In genomic region chr4:57303012-57303751, GRCh38 we compare ENCODE assay signal across 17 cellular contexts.
DNase-seq lines count a peak whose midpoint lies in the region; ATAC-seq and TF ChIP-seq lines count a peak whose summit lies in the region.
"Had no signal": no experiment of that assay in that cellular context is flagged by ENCODE, and none has a peak within 500 bp of the region (broad histone marks: within the 10 kb centered on the region; RNA-seq: fewer than 3 reads in every experiment).

No MANE protein-coding gene starts in this region.

- no peak overlapping the region for H3K4me3 Mint-ChIP-seq in stimulated activated naive B cell treated with anti-CD40 and anti-IgM and Interleukin-4, amounts not matched to agents 10 μg/mL and 1 μg/mL and 100 μg/mL, for 72 hours
- H3K4me3 Mint-ChIP-seq: activated CD4-positive, alpha-beta T cell treated with anti-CD3 and anti-CD28 coated beads, Interleukin-2, amount 10 ng/mL, durations not matched to agents 7 days and 5 days; activated naive CD8-positive, alpha-beta T cell treated with anti-CD3 and anti-CD28 coated beads, Interleukin-2, amount 50 U/mL, for 24 hours; CD14-positive monocyte; nephron progenitor cell had no signal

- no TSS peak for BruUV-seq in mammary epithelial cell (replicated peaks; lab: Mats Ljungman, UMichigan)

- no peaks in the 10 kb centered on the region for H3K4me1 Mint-ChIP-seq in stimulated activated naive B cell treated with anti-CD40 and anti-IgM and Interleukin-4, amounts not matched to agents 10 μg/mL and 1 μg/mL and 100 μg/mL, for 72 hours
- H3K4me1 Mint-ChIP-seq: activated CD4-positive, alpha-beta T cell treated with anti-CD3 and anti-CD28 coated beads, Interleukin-2, amount 10 ng/mL, durations not matched to agents 7 days and 5 days; activated naive CD8-positive, alpha-beta T cell treated with anti-CD3 and anti-CD28 coated beads, Interleukin-2, amount 50 U/mL, for 24 hours; CD14-positive monocyte had no signal

- H3K4me2 ChIP-seq in mammary epithelial cell (ENCODE audit: insufficient read depth, low read depth, low read length) (no peak overlapping the region), Karpas-422 (ENCODE audit: low read depth, low read length, poor library complexity, severe bottlenecking) (no peak overlapping the region)

- peak in 1 of 2 donors; percentile 31 for TF ChIP-seq CTCF in mammary epithelial cell (conservative IDR thresholded peaks at IDR 0.05 in 1 of 2, IDR thresholded peaks at IDR 0.05 in 1 of 2; ENCODE audit: extremely low read depth in 1 of 2, insufficient read depth in 1 of 2, low read depth in 1 of 2, low read length in 2 of 2)
- no peak for TF ChIP-seq CTCF in left lung (IDR thresholded peaks at IDR 0.05)

- H3K4me3 ChIP-seq in mammary epithelial cell (replicated peaks in 1 of 3; ENCODE audit: insufficient read depth in 1 of 3, low read depth in 2 of 3, low read length in 3 of 3) (no peak overlapping the region), left lung (no peak overlapping the region), Karpas-422 (ENCODE audit: low read length) (no peak overlapping the region)
- H3K4me3 ChIP-seq: lower lobe of right lung, upper lobe of left lung had no signal

- dilution Hi-C loops in mammary epithelial cell (cut with HindIII; ENCODE audit: low sequenced_read_pairs): no loop called here

- in situ Hi-C loops in mammary epithelial cell (cut with MboI; ENCODE audit: low sequenced_read_pairs in 2 of 2): no loop called here

- H3K9me2 ChIP-seq in Karpas-422 (replicated peaks; ENCODE audit: insufficient read depth, low read length): no peaks in the 10 kb centered on the region

- H3K36me3 ChIP-seq in mammary epithelial cell (ENCODE audit: insufficient read depth, low read length): no peaks in the 10 kb centered on the region
- H3K36me3 ChIP-seq in left lung: no peaks in the 10 kb centered on the region
- H3K36me3 ChIP-seq in Karpas-422 (ENCODE audit: insufficient read depth, low read length): no peaks in the 10 kb centered on the region
- H3K36me3 ChIP-seq: lower lobe of right lung, upper lobe of left lung had no signal

- H3K27me3 Mint-ChIP-seq in stimulated activated naive B cell treated with anti-CD40 and anti-IgM and Interleukin-4, amounts not matched to agents 10 μg/mL and 1 μg/mL and 100 μg/mL, for 72 hours: peaks cover 5 to 9% of the 10 kb centered on the region in 2 donors
- H3K27me3 Mint-ChIP-seq: activated CD4-positive, alpha-beta T cell treated with anti-CD3 and anti-CD28 coated beads, Interleukin-2, amount 10 ng/mL, durations not matched to agents 7 days and 5 days; activated naive CD8-positive, alpha-beta T cell treated with anti-CD3 and anti-CD28 coated beads, Interleukin-2, amount 50 U/mL, for 24 hours had no signal

- H3K79me2 ChIP-seq in mammary epithelial cell (ENCODE audit: insufficient read depth, low read length) (no peaks in the 10 kb centered on the region), Karpas-422 (ENCODE audit: low read length) (no peaks in the 10 kb centered on the region)

- H3K27ac Mint-ChIP-seq in stimulated activated naive B cell treated with anti-CD40 and anti-IgM and Interleukin-4, amounts not matched to agents 10 μg/mL and 1 μg/mL and 100 μg/mL, for 72 hours: no peak overlapping the region
- H3K27ac Mint-ChIP-seq: activated CD4-positive, alpha-beta T cell treated with anti-CD3 and anti-CD28 coated beads, Interleukin-2, amount 10 ng/mL, durations not matched to agents 7 days and 5 days; activated naive CD8-positive, alpha-beta T cell treated with anti-CD3 and anti-CD28 coated beads, Interleukin-2, amount 50 U/mL, for 24 hours; CD14-positive monocyte; nephron progenitor cell had no signal

- H3K9ac ChIP-seq in mammary epithelial cell (ENCODE audit: insufficient read depth, low read length) (no peak overlapping the region), Karpas-422 (ENCODE audit: low read length) (no peak overlapping the region)

- WGBS in mammary epithelial cell (ENCODE audit: low coverage, missing lambda C conversion rate): 47% methylated on average over 13 of the region's 14 CpGs

- CTCF ChIA-PET in mammary epithelial cell (lab: Charles Lee; ENCODE audit: low non-redundant PET): interaction anchor here (0.6 kb wide), 2 partner anchors 112 to 120 kb away, joined by 3 to 4 read pairs; no protein-coding TSS in a partner anchor

- H2AFZ ChIP-seq in mammary epithelial cell (ENCODE audit: low read depth, low read length): peak overlapping the region; percentile 44
- no peak overlapping the region for H2AFZ ChIP-seq in Karpas-422 (ENCODE audit: low read length)

- H3K36me3 Mint-ChIP-seq in stimulated activated naive B cell treated with anti-CD40 and anti-IgM and Interleukin-4, amounts not matched to agents 10 μg/mL and 1 μg/mL and 100 μg/mL, for 72 hours: no peaks in the 10 kb centered on the region
- H3K36me3 Mint-ChIP-seq: CD14-positive monocyte had no signal

- H3K27me3 ChIP-seq in mammary epithelial cell (ENCODE audit: insufficient read depth, low read length) (peaks cover 3% of the 10 kb centered on the region), left lung (no peaks in the 10 kb centered on the region), Karpas-422 (ENCODE audit: low read length) (no peaks in the 10 kb centered on the region)
- H3K27me3 ChIP-seq: upper lobe of left lung had no signal

- peak; percentile 62 for ATAC-seq in left lung
- no peak for ATAC-seq in stimulated activated naive B cell treated with anti-CD40 and anti-IgM and Interleukin-4, amounts not matched to agents 10 μg/mL and 1 μg/mL and 100 μg/mL, for 72 hours (replicated peaks)
- ATAC-seq: activated naive CD8-positive, alpha-beta T cell treated with anti-CD3 and anti-CD28 coated beads, Interleukin-2, amount 50 U/mL, for 24 hours; esophagus mucosa; Panc1 had no signal

- 0 out of 2 replicates have a peak, but pooled peaks have one; percentile 1 for TF ChIP-seq RAD21 in Ishikawa (IDR thresholded peaks at IDR 0.05; ENCODE audit: low read depth)

- H3K27ac ChIP-seq in mammary epithelial cell (ENCODE audit: insufficient read depth, low read depth, low read length) (no peak overlapping the region), left lung (no peak overlapping the region), Karpas-422 (ENCODE audit: low read length) (no peak overlapping the region)
- H3K27ac ChIP-seq: lower lobe of right lung, upper lobe of left lung had no signal

- DNase-seq in EH (ENCODE audit: low read depth): peak; percentile 16
- DNase-seq in mammary epithelial cell: peak; percentile 56
- no peak for DNase-seq in left lung
- DNase-seq in activated CD8-positive, alpha-beta memory T cell treated with anti-CD3 and anti-CD28 coated beads, Interleukin-2, amount 50 U/mL, for 48 hours: no peak
- no peak for DNase-seq in stimulated activated naive B cell treated with anti-CD40 and anti-IgM and Interleukin-4, amounts not matched to agents 10 μg/mL and 1 μg/mL and 100 μg/mL, for 72 hours
- DNase-seq in SKM-1 treated with dmso at 0.1 percent for 144 hours (lab: John Stamatoyannopoulos, UW; ENCODE audit: unreplicated experiment): no peak
- no peak for DNase-seq in Karpas-422
- DNase-seq: activated CD4-positive, alpha-beta T cell treated with anti-CD3 and anti-CD28 coated beads, Interleukin-2, amount 10 ng/mL, durations not matched to agents 7 days and 5 days; activated naive CD8-positive, alpha-beta T cell treated with anti-CD3 and anti-CD28 coated beads, Interleukin-2, amount 50 U/mL, for 24 hours; lower lobe of right lung; NCI-H510A; nephron progenitor cell; upper lobe of left lung had no signal

- H3K9me3 ChIP-seq in mammary epithelial cell (replicated peaks; ENCODE audit: insufficient read depth, low read length) (peaks cover 4% of the 10 kb centered on the region), left lung (peaks cover 0 to 10% of the 10 kb centered on the region in 2 donors), Karpas-422 (ENCODE audit: low read length) (no peaks in the 10 kb centered on the region)
- H3K9me3 ChIP-seq: lower lobe of right lung had no signal

- H3K9me3 Mint-ChIP-seq in stimulated activated naive B cell treated with anti-CD40 and anti-IgM and Interleukin-4, amounts not matched to agents 10 μg/mL and 1 μg/mL and 100 μg/mL, for 72 hours: peaks cover 5 to 12% of the 10 kb centered on the region in 2 donors
- H3K9me3 Mint-ChIP-seq: activated CD4-positive, alpha-beta T cell treated with anti-CD3 and anti-CD28 coated beads, Interleukin-2, amount 10 ng/mL, durations not matched to agents 7 days and 5 days; activated naive CD8-positive, alpha-beta T cell treated with anti-CD3 and anti-CD28 coated beads, Interleukin-2, amount 50 U/mL, for 24 hours had no signal

- intact Hi-C loops in mammary epithelial cell (cut with micrococcal nuclease) (loop anchor here (1.0 to 5.0 kb wide), 2 partner anchors 116 to 140 kb away; no protein-coding TSS in a partner anchor), left lung (cut with DNase I) (no loop called here)

- H4K20me1 ChIP-seq in mammary epithelial cell (ENCODE audit: insufficient read depth, low read length): no peaks in the 10 kb centered on the region
- no peaks in the 10 kb centered on the region for H4K20me1 ChIP-seq in Karpas-422 (ENCODE audit: insufficient read depth, low read depth, low read length)

- H3K4me1 ChIP-seq in mammary epithelial cell (ENCODE audit: insufficient read depth, low read length): no peaks in the 10 kb centered on the region
- no peaks in the 10 kb centered on the region for H3K4me1 ChIP-seq in left lung
- H3K4me1 ChIP-seq in Karpas-422 (ENCODE audit: low read length): no peaks in the 10 kb centered on the region
- H3K4me1 ChIP-seq: lower lobe of right lung, upper lobe of left lung had no signal

- no peak for TF ChIP-seq EP300 in Ishikawa (IDR thresholded peaks at IDR 0.05; ENCODE audit: borderline replicate concordance)

TF ChIP-seq in Ishikawa, 13 proteins besides CTCF, POLR2A, EP300 and RAD21 (continues in another document):
- TF ChIP-seq TEAD4 (IDR thresholded peaks at IDR 0.05): no peak
- TF ChIP-seq CEBPB (IDR thresholded peaks at IDR 0.05): no peak
- no peak for TF ChIP-seq NFIC (IDR thresholded peaks at IDR 0.05)
- no peak for TF ChIP-seq EGR1 (IDR thresholded peaks at IDR 0.05)
- TF ChIP-seq USF1 (IDR thresholded peaks at IDR 0.05): no peak
- TF ChIP-seq ZBTB7A (IDR thresholded peaks at IDR 0.05; ENCODE audit: low read depth): no peak

Comparison
In these comparisons a context has a peak if more than half of its experiments do, and no peak if none do; other contexts are left out.
1. DNase-seq: peak in EH (single experiment) and mammary epithelial cell (single experiment); none in left lung (0 of 2), activated CD8-positive, alpha-beta memory T cell treated with anti-CD3 and anti-CD28 coated beads, Interleukin-2, amount 50 U/mL, for 48 hours (single experiment), stimulated activated naive B cell treated with anti-CD40 and anti-IgM and Interleukin-4, amounts not matched to agents 10 μg/mL and 1 μg/mL and 100 μg/mL, for 72 hours (single experiment), SKM-1 treated with dmso at 0.1 percent for 144 hours (single experiment) and Karpas-422 (single experiment).